Comparison of ENCODE assay signal across 18 cellular contexts in the genomic region with DNA sequence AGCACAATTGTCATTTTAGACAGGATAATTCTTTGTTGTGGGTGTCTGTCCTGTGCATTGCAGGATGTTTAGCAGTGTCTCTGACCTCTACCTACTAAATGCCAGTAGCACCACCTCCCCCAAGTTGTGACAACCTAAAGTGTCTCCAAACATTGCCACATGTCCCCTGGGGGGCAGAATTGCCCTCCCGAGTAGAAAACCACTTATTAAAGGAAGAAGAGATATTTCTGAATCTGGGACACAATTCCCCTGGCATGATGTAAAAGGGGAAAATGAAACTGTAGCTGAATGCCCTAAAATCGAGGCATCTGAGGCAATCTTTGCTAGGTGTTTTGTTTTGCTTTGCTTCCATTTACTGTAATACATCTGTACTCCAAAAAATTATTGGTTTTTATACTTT.
"Had no signal": no experiment of that assay in that cellular context is flagged by ENCODE, and none has a peak within 500 bp of the region (broad histone marks: within the 10 kb centered on the region; RNA-seq: fewer than 3 reads in every experiment).

No MANE protein-coding gene starts in this region.

- H3K27me3 ChIP-seq: breast epithelium, dorsolateral prefrontal cortex, esophagus squamous epithelium, left lung, suprapubic skin had no signal

- ATAC-seq: left lung, psoas muscle, sciatic nerve had no signal

- H3K27ac ChIP-seq: breast epithelium, dorsolateral prefrontal cortex, esophagus squamous epithelium, left lung, psoas muscle, suprapubic skin had no signal

- H3K4me1 ChIP-seq: breast epithelium, esophagus squamous epithelium, left lung, psoas muscle, suprapubic skin had no signal

- H3K4me3 ChIP-seq: breast epithelium, dorsolateral prefrontal cortex, esophagus squamous epithelium, left lung, psoas muscle, suprapubic skin had no signal

- H3K36me3 ChIP-seq: breast epithelium, esophagus squamous epithelium, left lung, suprapubic skin had no signal

- FAIRE-seq: islet of Langerhans had no signal

- DNase-seq: activated CD4-positive, alpha-beta T cell treated with anti-CD3 and anti-CD28 coated beads for 4 hours; activated CD8-positive, alpha-beta memory T cell treated with anti-CD3 and anti-CD28 coated beads, Interleukin-2, amount 50 U/mL, for 48 hours; activated CD8-positive, alpha-beta T cell treated with anti-CD3 and anti-CD28 coated beads, Interleukin-2, amount 10 ng/mL, durations not matched to agents 7 days and 5 days; activated naive CD8-positive, alpha-beta T cell treated with anti-CD3 and anti-CD28 coated beads, Interleukin-2, amount 10 ng/mL, durations not matched to agents 7 days and 5 days; anterior cingulate cortex; dorsolateral prefrontal cortex; esophagus squamous epithelium; foreskin fibroblast; left lung; mesendoderm; psoas muscle; stimulated activated CD4-positive, alpha-beta T cell treated with anti-CD3 and anti-CD28 coated beads, Interleukin-2, amount 100 ng/mL, for 24 hours; stimulated activated naive CD4-positive, alpha-beta T cell; T-helper 9 cell had no signal
